Comparison of ENCODE assay signal across 16 cellular contexts in the genomic region with DNA sequence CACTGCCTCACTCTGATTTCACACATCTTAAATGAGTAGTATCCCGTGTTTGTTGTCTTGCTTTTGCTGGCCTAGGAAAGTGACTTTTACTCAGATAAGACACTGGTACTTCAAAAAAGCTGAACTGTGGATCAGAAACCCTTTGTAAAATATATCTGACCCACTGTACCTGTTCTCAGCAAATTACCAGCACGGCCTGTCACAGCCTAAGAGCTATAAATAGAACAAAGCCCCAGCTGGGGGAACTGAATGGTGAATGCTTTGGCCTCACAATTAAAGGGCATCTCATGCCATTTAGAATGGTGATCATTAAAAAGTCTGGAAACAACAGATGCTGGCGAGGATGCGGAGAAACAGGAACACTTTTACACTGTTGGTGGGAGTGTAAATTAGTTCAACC.
"Had no signal": no experiment of that assay in that cellular context is flagged by ENCODE, and none has a peak within 500 bp of the region (broad histone marks: within the 10 kb centered on the region; RNA-seq: fewer than 3 reads in every experiment).

No MANE protein-coding gene starts in this region.

- H3K9me3 ChIP-seq: adrenal gland, heart right ventricle, stomach, upper lobe of right lung had no signal

- DNase-seq: activated CD4-positive, alpha-beta T cell treated with anti-CD3 and anti-CD28 coated beads for 1 hour; activated CD8-positive, alpha-beta memory T cell treated with anti-CD3 and anti-CD28 coated beads for 24 hours; activated gamma-delta T cell; activated T-cell treated with anti-CD3 and anti-CD28 coated beads, Interleukin-2, amount 50 U/mL, for 72 hours; adrenal gland; caudate nucleus; heart right ventricle; nephron progenitor cell; occipital lobe; stomach; upper lobe of right lung; WERI-Rb-1 had no signal

- H3K4me3 Mint-ChIP-seq: activated T-cell treated with anti-CD3 and anti-CD28 coated beads, Interleukin-2, amount 50 U/mL, for 72 hours; nephron progenitor cell had no signal

- ATAC-seq: activated naive CD4-positive, alpha-beta T cell treated with anti-CD3 and anti-CD28 coated beads, Interleukin-2, amount 50 U/mL, for 72 hours; activated T-cell treated with anti-CD3 and anti-CD28 coated beads, Interleukin-2, amount 50 U/mL, for 72 hours; upper lobe of right lung had no signal

- H3K27ac ChIP-seq: heart right ventricle, SK-N-MC, skin epidermis, stomach, upper lobe of right lung, WERI-Rb-1 had no signal

- H3K27me3 ChIP-seq: adrenal gland, heart right ventricle, stomach, upper lobe of right lung had no signal

- H3K27ac Mint-ChIP-seq: nephron progenitor cell had no signal

- H3K36me3 ChIP-seq: WERI-Rb-1 had no signal

- H3K9me3 Mint-ChIP-seq: activated T-cell treated with anti-CD3 and anti-CD28 coated beads, Interleukin-2, amount 50 U/mL, for 72 hours had no signal

- H3K4me3 ChIP-seq: adrenal gland, heart right ventricle, lung, SK-N-MC, skin epidermis, stomach, upper lobe of right lung had no signal
